ENCODE assay signal across 1 cellular context in genomic region chr9:95107976-95108375, GRCh38.
TF ChIP-seq lines count a peak whose summit lies in the region.

No MANE protein-coding gene starts in this region.

TF ChIP-seq in GM23338, 12 proteins besides CTCF, POLR2A, EP300 and RAD21 (continued from another document):
- no peak for TF ChIP-seq ZNF462 (CRISPR knock-in tag; IDR thresholded peaks at IDR 0.05)
- no peak for TF ChIP-seq ETS1 (IDR thresholded peaks at IDR 0.05)
- TF ChIP-seq EZH2 (IDR thresholded peaks at IDR 0.05; ENCODE audit: low read depth, unreplicated experiment) = no peak
